In genomic region chr19:45059258-45059965, GRCh38 we compare ENCODE assay signal across 9 cellular contexts. TPM values are rescaled to one million over a fixed set of nuclear protein-coding genes. Genes with fewer than 3 reads are reported as not detected.
DNase-seq lines count a peak whose midpoint lies in the region; ATAC-seq and TF ChIP-seq lines count a peak whose summit lies in the region.
"Had no signal": no experiment of that assay in that cellular context is flagged by ENCODE, and none has a peak within 500 bp of the region (broad histone marks: within the 10 kb centered on the region; RNA-seq: fewer than 3 reads in every experiment).

No MANE protein-coding gene starts in this region.

- peaks cover 4% of the 10 kb centered on the region for H3K4me1 Mint-ChIP-seq in T-helper 2 cell treated with Interferon-gamma antibody and Interleukin-4, amounts not matched to agents 5 μg/mL and 100 μg/mL, for 36 hours (ENCODE audit: low read depth)

- H3K4me3 ChIP-seq in NB4 (ENCODE audit: low read depth, low read length) (no peak overlapping the region), retinal pigment epithelial cell (ENCODE audit: low read length) (no peak overlapping the region)

- TF ChIP-seq POLR2A in NB4 (IDR thresholded peaks at IDR 0.05; ENCODE audit: extremely low read depth, insufficient read length), result no peak

- no peaks in the 10 kb centered on the region for H3K27me3 Mint-ChIP-seq in T-helper 2 cell treated with Interferon-gamma antibody and Interleukin-4, amounts not matched to agents 5 μg/mL and 100 μg/mL, for 36 hours (ENCODE audit: low read depth)

- TF ChIP-seq CTCF in NB4 (IDR thresholded peaks at IDR 0.05; ENCODE audit: low read depth, low read length) (peak; percentile 59), retinal pigment epithelial cell (conservative IDR thresholded peaks at IDR 0.05; ENCODE audit: low read depth, low read length) (peak; percentile 91)

- peak overlapping the region; percentile 69 for H3K27ac Mint-ChIP-seq in T-helper 2 cell treated with Interferon-gamma antibody and Interleukin-4, amounts not matched to agents 5 μg/mL and 100 μg/mL, for 36 hours

- H3K36me3 Mint-ChIP-seq in T-helper 2 cell treated with Interferon-gamma antibody and Interleukin-4, amounts not matched to agents 5 μg/mL and 100 μg/mL, for 36 hours (ENCODE audit: low read depth), result peaks cover 44% of the 10 kb centered on the region

- DNase-seq in NCI-H187 (lab: John Stamatoyannopoulos, UW) (peak; percentile 33 to 44), NCI-H187 treated with DMSO at 0.1 percent for 48 hours (lab: John Stamatoyannopoulos, UW) (no peak), NB4 (ENCODE audit: low read depth) (peak; percentile 75), amniotic epithelial cell (ENCODE audit: low read depth) (peak; percentile 77), left cardiac atrium (peak; percentile 67), retinal pigment epithelial cell (ENCODE audit: low read depth) (no peak)
- peak; percentile 70 for DNase-seq in T-helper 2 cell treated with Interferon-gamma antibody and Interleukin-4, amounts not matched to agents 5 μg/mL and 100 μg/mL, for 36 hours (ENCODE audit: low spot score)

- intact Hi-C loops in left cardiac atrium (cut with DNase I), result no loop called here

- no peak overlapping the region for H3K4me3 Mint-ChIP-seq in T-helper 2 cell treated with Interferon-gamma antibody and Interleukin-4, amounts not matched to agents 5 μg/mL and 100 μg/mL, for 36 hours

- H3K9me3 Mint-ChIP-seq in T-helper 2 cell treated with Interferon-gamma antibody and Interleukin-4, amounts not matched to agents 5 μg/mL and 100 μg/mL, for 36 hours, result no peaks in the 10 kb centered on the region

- ATAC-seq in left cardiac atrium, result peak; percentile 61 to 63
- ATAC-seq in GM21367 (IDR thresholded peaks at IDR 0.05; ENCODE audit: unreplicated experiment), result no peak

RNA-seq across cellular contexts. Expression of gene ZNF296, which starts 16.9 kb away (rescaled TPM):
- total RNA-seq in left cardiac atrium, result under 1 TPM; 0.44 to 0.73 TPM
- total RNA-seq: skeletal muscle tissue had no signal

RNA-seq across cellular contexts. Expression of gene GEMIN7, which starts 19.6 kb away (rescaled TPM):
- total RNA-seq in left cardiac atrium, result 10 to 100 TPM; 13.9 to 14.1 TPM

RNA-seq across cellular contexts. Expression of gene CLASRP, which starts 20.6 kb away (rescaled TPM):
- 10 to 100 TPM; 34.0 to 47.7 TPM for total RNA-seq in left cardiac atrium

RNA-seq across cellular contexts. Expression of gene PPP1R37, which starts 33.6 kb away (rescaled TPM):
- total RNA-seq in left cardiac atrium, result 10 to 100 TPM; 19.4 to 21.4 TPM

RNA-seq across cellular contexts. Expression of gene RELB, which starts 58.1 kb away (rescaled TPM):
- total RNA-seq in left cardiac atrium, result 10 to 100 TPM in 1 of 2 donors, 1 to 10 TPM in 1; 4.4 to 10.7 TPM

Comparison
In these comparisons a context has a peak if more than half of its experiments do, and no peak if none do; other contexts are left out.
1. DNase-seq: peak in NCI-H187 (2 of 2), NB4 (single experiment), T-helper 2 cell treated with Interferon-gamma antibody and Interleukin-4, amounts not matched to agents 5 μg/mL and 100 μg/mL, for 36 hours (single experiment), amniotic epithelial cell (single experiment) and left cardiac atrium (single experiment); none in NCI-H187 treated with DMSO at 0.1 percent for 48 hours (single experiment) and retinal pigment epithelial cell (single experiment).